13 cellular contexts compared by ENCODE assay signal in genomic region chr17:46811978-46812583, GRCh38. TPM values are rescaled to one million over a fixed set of nuclear protein-coding genes. Genes with fewer than 3 reads are reported as not detected.
A peak's percentile ranks its signal among the peaks of the same experiment; 100 is the strongest.
DNase-seq lines count a peak whose midpoint lies in the region; ATAC-seq and TF ChIP-seq lines count a peak whose summit lies in the region.
"Had no signal": no experiment of that assay in that cellular context is flagged by ENCODE, and none has a peak within 500 bp of the region (broad histone marks: within the 10 kb centered on the region; RNA-seq: fewer than 3 reads in every experiment).

No MANE protein-coding gene starts in this region.

- H3K9me3 ChIP-seq in upper lobe of left lung = no peaks in the 10 kb centered on the region
- H3K9me3 ChIP-seq: Peyer's patch, sigmoid colon had no signal

- H3K36me3 ChIP-seq in upper lobe of left lung = no peaks in the 10 kb centered on the region
- H3K36me3 ChIP-seq: Peyer's patch, sigmoid colon had no signal

- no peak for TF ChIP-seq POLR2A in upper lobe of left lung (IDR thresholded peaks at IDR 0.05)

- DNase-seq in GM03348 (ENCODE audit: low spot score) = peak; percentile 84
- peak; percentile 48 for DNase-seq in NOMO-1 treated with DMSO at 0.1 percent for 48 hours (lab: John Stamatoyannopoulos, UW; ENCODE audit: unreplicated experiment)
- DNase-seq in fibroblast of pulmonary artery (ENCODE audit: low read depth) = peak; percentile 9
- DNase-seq in renal cortical epithelial cell (ENCODE audit: low read depth) = peak; percentile 62
- DNase-seq in dermis blood vessel endothelial cell = no peak
- no peak for DNase-seq in upper lobe of left lung
- DNase-seq: activated naive CD4-positive, alpha-beta T cell treated with Interleukin-2 at 50 U/mL for 16 hours; CD4-positive, alpha-beta memory T cell; Peyer's patch; sigmoid colon; T-helper 9 cell had no signal

- no peaks in the 10 kb centered on the region for H3K4me1 ChIP-seq in upper lobe of left lung
- H3K4me1 ChIP-seq: Peyer's patch had no signal

- no peak for TF ChIP-seq CTCF in fibroblast of pulmonary artery (IDR thresholded peaks at IDR 0.05; ENCODE audit: low read length, missing control alignments)
- no peak for TF ChIP-seq CTCF in upper lobe of left lung (IDR thresholded peaks at IDR 0.05)

- H3K4me3 ChIP-seq in fibroblast of pulmonary artery (replicated peaks; ENCODE audit: low read depth, low read length) = no peak overlapping the region
- H3K4me3 ChIP-seq in upper lobe of left lung = no peak overlapping the region
- H3K4me3 ChIP-seq: Peyer's patch, sigmoid colon had no signal

- H3K27ac ChIP-seq in upper lobe of left lung = no peak overlapping the region
- H3K27ac ChIP-seq: Peyer's patch, sigmoid colon had no signal

- no peak for TF ChIP-seq EP300 in upper lobe of left lung (IDR thresholded peaks at IDR 0.05)

- peaks cover 0 to 11% (median 6%) of the 10 kb centered on the region in 4 donors for H3K27me3 ChIP-seq in upper lobe of left lung

- no peak for ATAC-seq in GM21526 (IDR thresholded peaks at IDR 0.05; ENCODE audit: low FRiP score, unreplicated experiment)
- no peak for ATAC-seq in activated CD4-positive, CD25-positive, alpha-beta regulatory T cell treated with anti-CD3 and anti-CD28 coated beads, Interleukin-2, amount 50 U/mL, for 24 hours
- no peak for ATAC-seq in upper lobe of left lung (ENCODE audit: low FRiP score in 2 of 2)

- WGBS in upper lobe of left lung, 2 donors = 46 to 62% methylated on average over 10 to 11 of the region's 11 CpGs

RNA-seq across cellular contexts. Expression of gene WNT3, which starts 6.4 kb away (rescaled TPM):
- total RNA-seq in renal cortical epithelial cell (1.4 and 1.9 TPM in 2 replicates), dermis blood vessel endothelial cell (0.65 and 0.85 TPM in 2 replicates), upper lobe of left lung (1 to 10 TPM; 1.1 to 4.6 (median 1.9) TPM)
- total RNA-seq: CD4-positive, alpha-beta memory T cell had no signal

RNA-seq across cellular contexts. Expression of gene WNT9B, which starts 39.3 kb away (rescaled TPM):
- total RNA-seq in renal cortical epithelial cell (5.0 TPM in 1 of 2 replicates, not detected in the other), dermis blood vessel endothelial cell (not detected in 2 replicates), upper lobe of left lung (1 to 10 TPM in 2 of 6 donors, under 1 TPM in 1, not detected in 3; 0.26 to 8.3 (median 1.8) TPM)
- total RNA-seq: CD4-positive, alpha-beta memory T cell; sigmoid colon had no signal

Comparison
In these comparisons a context has a peak if more than half of its experiments do, and no peak if none do; other contexts are left out.
1. DNase-seq: peak in GM03348 (single experiment), NOMO-1 treated with DMSO at 0.1 percent for 48 hours (single experiment), fibroblast of pulmonary artery (single experiment) and renal cortical epithelial cell (single experiment); none in dermis blood vessel endothelial cell (single experiment) and upper lobe of left lung (0 of 2).